ENCODE assay signal across 9 cellular contexts in genomic region chr7:5827755-5828154, GRCh38. TPM values are rescaled to one million over a fixed set of nuclear protein-coding genes. Genes with fewer than 3 reads are reported as not detected.
DNase-seq lines count a peak whose midpoint lies in the region; ATAC-seq and TF ChIP-seq lines count a peak whose summit lies in the region.
"Had no signal": no experiment of that assay in that cellular context is flagged by ENCODE, and none has a peak within 500 bp of the region (broad histone marks: within the 10 kb centered on the region; RNA-seq: fewer than 3 reads in every experiment).

No MANE protein-coding gene starts in this region.

- peak; percentile 8 for DNase-seq in NOMO-1 treated with DMSO at 0.1 percent for 48 hours (lab: John Stamatoyannopoulos, UW; ENCODE audit: unreplicated experiment)
- DNase-seq in NOMO-1 treated with dmso at 0.1 percent for 144 hours (lab: John Stamatoyannopoulos, UW; ENCODE audit: unreplicated experiment): no peak
- DNase-seq in OCI-LY7 (ENCODE audit: low spot score): peak; percentile 30
- DNase-seq in astrocyte of the cerebellum (ENCODE audit: low read depth): no peak
- DNase-seq in naive thymus-derived CD8-positive, alpha-beta T cell: peak in 5 of 10 donors; percentile 40 to 68 (median 43)
- DNase-seq in NCI-H2107 (lab: John Stamatoyannopoulos, UW): no peak

- H3K4me3 ChIP-seq in OCI-LY7 (ENCODE audit: low read depth, low read length, poor library complexity, severe bottlenecking) (no peak overlapping the region), astrocyte of the cerebellum (ENCODE audit: low read depth, low read length) (no peak overlapping the region)

- H3K9me3 Mint-ChIP-seq in naive thymus-derived CD8-positive, alpha-beta T cell: no peaks in the 10 kb centered on the region

- H3K79me2 ChIP-seq in OCI-LY7 (ENCODE audit: insufficient read depth, low read depth, low read length): no peaks in the 10 kb centered on the region

- intact Hi-C loops in OCI-LY7 (cut with micrococcal nuclease; ENCODE audit: unreplicated experiment): no loop called here

- no peaks in the 10 kb centered on the region for H3K27me3 Mint-ChIP-seq in naive thymus-derived CD8-positive, alpha-beta T cell

- H4K20me1 ChIP-seq in OCI-LY7 (ENCODE audit: insufficient read depth, low read length): no peaks in the 10 kb centered on the region

- H3K27ac ChIP-seq in OCI-LY7 (ENCODE audit: low read depth, low read length, poor library complexity, severe bottlenecking): no peak overlapping the region

- POLR2A ChIA-PET in OCI-LY7 (lab: Charles Lee): no interaction called here
- POLR2A ChIA-PET in naive thymus-derived CD8-positive, alpha-beta T cell (lab: Charles Lee): interaction anchor here (0.6 to 1.4 kb wide), 6 partner anchors 13 to 455 kb away, joined by 3 to 6 read pairs (median 4); partner anchors contain the start of gene RNF216

- H3K9me2 ChIP-seq in OCI-LY7 (ENCODE audit: insufficient read depth, low read length): no peaks in the 10 kb centered on the region

- TF ChIP-seq CTCF in OCI-LY7 (conservative IDR thresholded peaks at IDR 0.05; ENCODE audit: low read length): peak; percentile 81
- TF ChIP-seq CTCF in astrocyte of the cerebellum (IDR thresholded peaks at IDR 0.05; ENCODE audit: low read depth, low read length, missing control alignments): peak; percentile 52

- CTCF ChIA-PET in OCI-LY7 (lab: Charles Lee; ENCODE audit: unreplicated experiment): interaction anchor here (0.6 kb wide), 1 partner anchor 139 kb away, joined by 3 read pairs; no protein-coding TSS in a partner anchor

- H3K9me3 ChIP-seq in OCI-LY7 (ENCODE audit: low read length): no peaks in the 10 kb centered on the region

- H3K4me3 Mint-ChIP-seq in naive thymus-derived CD8-positive, alpha-beta T cell: peak overlapping the region in 3 of 10 donors; percentile 7 to 46 (median 34)

- H3K36me3 ChIP-seq in OCI-LY7 (ENCODE audit: insufficient read depth, low read length): no peaks in the 10 kb centered on the region

- H3K4me1 ChIP-seq in OCI-LY7 (ENCODE audit: insufficient read depth, low read length, poor library complexity, severe bottlenecking): peaks cover 7% of the 10 kb centered on the region

- in situ Hi-C loops in astrocyte of the cerebellum (cut with HindIII; ENCODE audit: low sequenced_read_pairs): no loop called here

- H2AFZ ChIP-seq in OCI-LY7 (ENCODE audit: low read length): no peak overlapping the region

- no peak overlapping the region for H3K4me2 ChIP-seq in OCI-LY7 (ENCODE audit: low read length)

- peaks cover 13 to 33% (median 27%) of the 10 kb centered on the region in 4 donors for H3K4me1 Mint-ChIP-seq in naive thymus-derived CD8-positive, alpha-beta T cell

- H3K36me3 Mint-ChIP-seq in naive thymus-derived CD8-positive, alpha-beta T cell: peaks cover 0 to 19% (median 3%) of the 10 kb centered on the region in 3 donors

- peak overlapping the region; percentile 32 to 94 (median 76) for H3K27ac Mint-ChIP-seq in naive thymus-derived CD8-positive, alpha-beta T cell

- no TSS peak for BruUV-seq in OCI-LY7 (replicated peaks; lab: Mats Ljungman, UMichigan)

- ATAC-seq in naive thymus-derived CD8-positive, alpha-beta T cell: no peak
- no peak for ATAC-seq in HG03108 (IDR thresholded peaks at IDR 0.05; ENCODE audit: unreplicated experiment)
- no peak for ATAC-seq in HG03520 (IDR thresholded peaks at IDR 0.05; ENCODE audit: unreplicated experiment)
- ATAC-seq: right cardiac atrium had no signal

RNA-seq across cellular contexts. Expression of gene RNF216, which starts 46.3 kb away (rescaled TPM):
- 28.6 and 29.4 TPM in 2 replicates for total RNA-seq in OCI-LY7 (2014; rRNA removed; shearing (Covaris generic))
- total RNA-seq in OCI-LY7 (2022): 29.8 and 32.6 TPM in 2 replicates
- 100 to 1,000 TPM; 114 to 115 TPM for total RNA-seq in naive thymus-derived CD8-positive, alpha-beta T cell
- 10 to 100 TPM; 28.4 to 47.6 (median 35.9) TPM for polyA plus RNA-seq in naive thymus-derived CD8-positive, alpha-beta T cell

RNA-seq across cellular contexts. Expression of gene OCM, which starts 52.8 kb away (rescaled TPM):
- not detected in 2 replicates for total RNA-seq in OCI-LY7 (2014; rRNA removed; shearing (Covaris generic))
- total RNA-seq in OCI-LY7 (2022): not detected in 2 replicates
- total RNA-seq in naive thymus-derived CD8-positive, alpha-beta T cell: 10 to 100 TPM; 12.1 to 13.7 TPM
- polyA plus RNA-seq in naive thymus-derived CD8-positive, alpha-beta T cell: 1 to 10 TPM in 2 of 3 donors, under 1 TPM in 1; 0.54 to 1.8 (median 1.7) TPM
- total RNA-seq: right cardiac atrium had no signal
- polyA plus RNA-seq: right cardiac atrium had no signal

Comparison
In these comparisons a context has a peak if more than half of its experiments do, and no peak if none do; other contexts are left out.
1. DNase-seq: peak in NOMO-1 treated with DMSO at 0.1 percent for 48 hours (single experiment) and OCI-LY7 (single experiment); none in NOMO-1 treated with dmso at 0.1 percent for 144 hours (single experiment), astrocyte of the cerebellum (single experiment) and NCI-H2107 (single experiment).
2. RNA of gene OCM, which starts 52.8 kb away (total RNA-seq): 12.1 to 13.7 TPM in naive thymus-derived CD8-positive, alpha-beta T cell; not detected in OCI-LY7; every median in the first group is over 10 times any median in the second.